Comparison of ENCODE assay signal across 8 cellular contexts in the genomic region with DNA sequence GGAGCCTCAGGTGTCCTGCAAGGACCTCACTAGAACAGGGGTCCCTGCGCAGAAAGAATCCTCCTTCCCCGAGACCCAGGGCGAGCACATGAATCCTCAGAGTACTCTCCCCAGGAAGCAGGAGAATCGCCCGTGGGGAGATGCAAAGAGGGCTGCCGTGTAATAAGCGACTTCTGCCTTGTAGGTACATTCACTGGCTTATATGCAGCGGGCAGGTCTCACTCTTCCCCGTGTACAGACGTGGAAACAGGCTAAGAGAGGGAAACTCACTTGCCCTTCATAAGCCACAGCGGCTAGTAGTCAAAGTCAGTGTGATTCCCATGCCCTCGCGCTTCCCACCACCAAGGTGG. TPM values are rescaled to one million over a fixed set of nuclear protein-coding genes. Genes with fewer than 3 reads are reported as not detected.
A peak's percentile ranks its signal among the peaks of the same experiment; 100 is the strongest.
DNase-seq lines count a peak whose midpoint lies in the region; ATAC-seq and TF ChIP-seq lines count a peak whose summit lies in the region.

No MANE protein-coding gene starts in this region.

- no peak overlapping the region for H2AFZ ChIP-seq in HCT116 (ENCODE audit: low read depth, low read length, poor library complexity, severe bottlenecking)

- peaks cover 21% of the 10 kb centered on the region for H3K36me3 ChIP-seq in BE2C
- peaks cover 4 to 6% of the 10 kb centered on the region in 2 experiments; a peak in 1 of 4 replicates for H3K36me3 ChIP-seq in HCT116 (ENCODE audit: control insufficient read depth in 1 of 2, insufficient read depth in 2 of 2, low read length in 2 of 2)

- no peak for TF ChIP-seq RAD21 in HCT116 (IDR thresholded peaks at IDR 0.05; ENCODE audit: low read depth)

- no peaks in the 10 kb centered on the region for H3K27me3 Mint-ChIP-seq in activated B cell treated with CpG ODN at 0.5 μM for 24 hours

- H3K4me3 ChIP-seq in BE2C (ENCODE audit: low read depth, low read length): peak overlapping the region; percentile 93
- peak overlapping the region; percentile 55 to 79 for H3K4me3 ChIP-seq in HCT116 (replicated peaks in 1 of 2; ENCODE audit: low read depth in 1 of 2, low read length in 2 of 2)
- H3K4me3 ChIP-seq in iPS-11a (ENCODE audit: low read depth, low read length): peak overlapping the region; percentile 98

- peak overlapping the region; percentile 87 for H3K27ac Mint-ChIP-seq in activated B cell treated with CpG ODN at 0.5 μM for 24 hours

- H3K9me2 ChIP-seq in HCT116 (ENCODE audit: insufficient read depth): no peaks in the 10 kb centered on the region

- H3K36me3 Mint-ChIP-seq in activated B cell treated with CpG ODN at 0.5 μM for 24 hours (ENCODE audit: low read depth): no peaks in the 10 kb centered on the region

- H3K9me3 ChIP-seq in BE2C: no peaks in the 10 kb centered on the region
- H3K9me3 ChIP-seq in HCT116 (ENCODE audit: control insufficient read depth in 1 of 2, insufficient read depth in 1 of 2, low read depth in 1 of 2, low read length in 2 of 2): no peaks in the 10 kb centered on the region

- H3K4me1 ChIP-seq in BE2C: no peaks in the 10 kb centered on the region
- peaks cover 7 to 30% of the 10 kb centered on the region in 2 experiments for H3K4me1 ChIP-seq in HCT116 (ENCODE audit: control insufficient read depth in 1 of 2, insufficient read depth in 2 of 2, low read length in 2 of 2)

- H3K27ac ChIP-seq in HCT116 (ENCODE audit: low read depth, low read length): peak overlapping the region; percentile 73

- H3K4me1 Mint-ChIP-seq in activated B cell treated with CpG ODN at 0.5 μM for 24 hours: peaks cover 31% of the 10 kb centered on the region

- TSS peak; percentile 87 for BruUV-seq in HCT116 (replicated peaks; lab: Mats Ljungman, UMichigan)

- DNase-seq in BE2C (peak; percentile 34), HCT116 (ENCODE audit: low read depth, low spot score) (no peak), activated B cell treated with CpG ODN at 0.5 μM for 24 hours (no peak), NCI-H226 (no peak), AG20443 (ENCODE audit: low spot score) (no peak)
- peak; percentile 26 for DNase-seq in stimulated activated naive CD8-positive, alpha-beta T cell treated with anti-CD3 and anti-CD28 coated beads, Interleukin-15, Interleukin-2, amounts not matched to agents 100 U/mL and 50 U/mL, for 24 hours

- ATAC-seq in HCT116: peak; percentile 13
- ATAC-seq in activated B cell treated with CpG ODN at 0.5 μM for 24 hours (ENCODE audit: low read depth): no peak
- ATAC-seq in stimulated activated naive CD8-positive, alpha-beta T cell treated with anti-CD3 and anti-CD28 coated beads, Interleukin-15, Interleukin-2, amounts not matched to agents 100 U/mL and 50 U/mL, for 24 hours: peak; percentile 10
- no peak for ATAC-seq in GM21423 (IDR thresholded peaks at IDR 0.05; ENCODE audit: unreplicated experiment)

- POLR2A ChIA-PET in HCT116 (lab: Charles Lee): interaction anchor here (1.6 to 1.7 kb wide), 2 partner anchors 10 to 15 kb away, joined by 6 to 7 read pairs; no protein-coding TSS in a partner anchor
- POLR2A ChIA-PET in activated B cell treated with CpG ODN at 0.5 μM for 24 hours (lab: Charles Lee): interaction anchor here (0.5 to 2.3 kb wide), 10 partner anchors 10 to 989 kb away, joined by 3 to 24 read pairs (median 4); a partner anchor contains a TSS

- no peak for TF ChIP-seq CTCF in BE2C (IDR thresholded peaks at IDR 0.05; ENCODE audit: low read depth, low read length)
- no peak for TF ChIP-seq CTCF in HCT116 (IDR thresholded peaks at IDR 0.05 in 2 of 3, conservative IDR thresholded peaks at IDR 0.05 in 1 of 3; ENCODE audit: borderline replicate concordance in 1 of 3, insufficient read depth in 1 of 3, low read depth in 2 of 3, low read length in 2 of 3)
- TF ChIP-seq CTCF in activated B cell treated with CpG ODN at 0.5 μM for 24 hours (IDR thresholded peaks at IDR 0.05): no peak

- H3K27me3 ChIP-seq in BE2C (no peaks in the 10 kb centered on the region), HCT116 (ENCODE audit: insufficient read depth, low read length) (no peaks in the 10 kb centered on the region)

- H3K9me3 Mint-ChIP-seq in activated B cell treated with CpG ODN at 0.5 μM for 24 hours: no peaks in the 10 kb centered on the region

- peak overlapping the region; percentile 73 for H3K9ac ChIP-seq in HCT116 (ENCODE audit: low read length)

- RAD21 ChIA-PET in HCT116 (lab: Charles Lee; ENCODE audit: low non-redundant PET in 1 of 2, low total read pairs in 2 of 2, uncharacterized antibody in 2 of 2, unreplicated experiment in 2 of 2): no interaction called here

- H3K79me2 ChIP-seq in HCT116 (ENCODE audit: insufficient read depth, low read length): peaks cover 7% of the 10 kb centered on the region; the same call in 1 of the 2 replicates

- no peak for TF ChIP-seq POLR2A in HCT116 (IDR thresholded peaks at IDR 0.05; ENCODE audit: borderline replicate concordance, extremely low read depth, insufficient read depth, insufficient read length)

- peak overlapping the region; percentile 84 for H3K4me3 Mint-ChIP-seq in activated B cell treated with CpG ODN at 0.5 μM for 24 hours

- intact Hi-C loops in HCT116 (cut with micrococcal nuclease): loop anchor here (1.0 kb wide), 1 partner anchor 208 kb away; no protein-coding TSS in a partner anchor
- intact Hi-C loops in activated B cell treated with CpG ODN at 0.5 μM for 24 hours (cut with micrococcal nuclease): loop anchor here (1.0 to 10.0 kb wide), 8 partner anchors 10 to 479 kb away; a partner anchor contains a TSS

- H3K4me2 ChIP-seq in HCT116 (ENCODE audit: low read length): peak overlapping the region; percentile 92

- H4K20me1 ChIP-seq in HCT116 (ENCODE audit: insufficient read depth): no peaks in the 10 kb centered on the region

- CTCF ChIA-PET in HCT116 (lab: Charles Lee) (interaction anchor here (0.6 to 2.3 kb wide), 2 partner anchors 10 to 275 kb away, joined by 5 to 7 read pairs; no protein-coding TSS in a partner anchor), activated B cell treated with CpG ODN at 0.5 μM for 24 hours (lab: Charles Lee) (interaction anchor here (0.6 to 1.0 kb wide), 4 partner anchors 11 to 130 kb away, joined by 3 to 4 read pairs (median 3); no protein-coding TSS in a partner anchor)

TF ChIP-seq in HCT116, 20 proteins besides CTCF, POLR2A, EP300 and RAD21:
- no peak for TF ChIP-seq EZH2phosphoT487 (IDR thresholded peaks at IDR 0.05; ENCODE audit: borderline replicate concordance)

RNA-seq across cellular contexts. Expression of a gene that starts 0.4 kb away (rescaled TPM):
- 4.6 TPM for polyA plus RNA-seq in BE2C (2012; ENCODE audit: insufficient read depth, insufficient read length, low read depth)
- total RNA-seq in HCT116 (2021; ENCODE audit: unreplicated experiment): 34.9 TPM
- 29.2 and 30.6 TPM in 2 replicates for polyA plus RNA-seq in HCT116 (2012)
- 3.3 and 5.5 TPM in 2 replicates for total RNA-seq in activated B cell treated with CpG ODN at 0.5 μM for 24 hours

RNA-seq across cellular contexts. Expression of a gene that starts 16.7 kb away (rescaled TPM):
- polyA plus RNA-seq in BE2C (2012; ENCODE audit: insufficient read depth, insufficient read length, low read depth): 7.2 TPM
- total RNA-seq in HCT116 (2021; ENCODE audit: unreplicated experiment) (8.0 TPM), activated B cell treated with CpG ODN at 0.5 μM for 24 hours (36.5 and 38.1 TPM in 2 replicates)
- 6.3 and 7.2 TPM in 2 replicates for polyA plus RNA-seq in HCT116 (2012)

RNA-seq across cellular contexts. Expression of a gene that starts 49.7 kb away (rescaled TPM):
- polyA plus RNA-seq in BE2C (2012; ENCODE audit: insufficient read depth, insufficient read length, low read depth): 1.0 TPM
- total RNA-seq in HCT116 (2021; ENCODE audit: unreplicated experiment) (11.6 TPM), activated B cell treated with CpG ODN at 0.5 μM for 24 hours (0.91 and 0.93 TPM in 2 replicates)
- polyA plus RNA-seq in HCT116 (2012): 7.8 and 9.5 TPM in 2 replicates

Comparison
In these comparisons a context has a peak if more than half of its experiments do, and no peak if none do; other contexts are left out.
1. DNase-seq: peak in BE2C (single experiment) and stimulated activated naive CD8-positive, alpha-beta T cell treated with anti-CD3 and anti-CD28 coated beads, Interleukin-15, Interleukin-2, amounts not matched to agents 100 U/mL and 50 U/mL, for 24 hours (single experiment); none in HCT116 (single experiment), activated B cell treated with CpG ODN at 0.5 μM for 24 hours (single experiment), NCI-H226 (single experiment) and AG20443 (single experiment).
2. ATAC-seq: peak in HCT116 (single experiment) and stimulated activated naive CD8-positive, alpha-beta T cell treated with anti-CD3 and anti-CD28 coated beads, Interleukin-15, Interleukin-2, amounts not matched to agents 100 U/mL and 50 U/mL, for 24 hours (single experiment); none in activated B cell treated with CpG ODN at 0.5 μM for 24 hours (single experiment) and GM21423 (single experiment).
3. Peak in every context shown above with its lines, with median percentiles within 50 percentile points of each other: H3K4me3 ChIP-seq.